Comparison of ENCODE assay signal across 17 cellular contexts in genomic region chr6:168190646-168191443, GRCh38.
DNase-seq lines count a peak whose midpoint lies in the region; ATAC-seq, FAIRE-seq and TF ChIP-seq lines count a peak whose summit lies in the region.
"Had no signal": no experiment of that assay in that cellular context is flagged by ENCODE, and none has a peak within 500 bp of the region (broad histone marks: within the 10 kb centered on the region; RNA-seq: fewer than 3 reads in every experiment).

No MANE protein-coding gene starts in this region.

- H3K36me3 Mint-ChIP-seq in natural killer cell treated with Interleukin-12 subunit alpha and Interleukin-12 subunit beta and Interleukin-15 and Interleukin-18, amount 100 ng/mL, for 72 hours, result no peaks in the 10 kb centered on the region
- no peaks in the 10 kb centered on the region for H3K36me3 Mint-ChIP-seq in natural killer cell
- no peaks in the 10 kb centered on the region for H3K36me3 Mint-ChIP-seq in osteocyte (ENCODE audit: unreplicated experiment)

- H3K23me2 ChIP-seq in H1 (ENCODE audit: low read depth, low read length), result no peaks in the 10 kb centered on the region

- CTCF ChIA-PET in H1 (lab: Charles Lee; ENCODE audit: partially characterized antibody), result no interaction called here

- peak overlapping the region; percentile 76; the same call in 1 of the 2 replicates for H4K8ac ChIP-seq in H1 (ENCODE audit: extremely low read depth, insufficient read depth, low read length)

- H3K27ac Mint-ChIP-seq in natural killer cell treated with Interleukin-12 subunit alpha and Interleukin-12 subunit beta and Interleukin-15 and Interleukin-18, amount 100 ng/mL, for 72 hours, result no peak overlapping the region
- H3K27ac Mint-ChIP-seq in natural killer cell (no peak overlapping the region), osteocyte (ENCODE audit: unreplicated experiment) (no peak overlapping the region)

- no peak overlapping the region for H3K4me2 ChIP-seq in H1 (ENCODE audit: insufficient read depth in 1 of 2, low read depth in 2 of 2, low read length in 2 of 2)

- no peak overlapping the region for H3K18ac ChIP-seq in H1 (ENCODE audit: extremely low read depth, low read length)

- no peak overlapping the region for H4K91ac ChIP-seq in H1 (replicated peaks; ENCODE audit: insufficient read length, low read length)

- no peaks in the 10 kb centered on the region; a peak in 1 of 7 replicates for H3K4me1 ChIP-seq in H1 (replicated peaks in 1 of 4; ENCODE audit: control insufficient read depth in 3 of 4, insufficient read depth in 4 of 4, low read length in 3 of 4)

- H4K5ac ChIP-seq in H1 (ENCODE audit: insufficient read length, low read depth, low read length), result no peak overlapping the region

- H2AK5ac ChIP-seq in H1 (ENCODE audit: low read depth, low read length), result no peak overlapping the region

- H3K9ac ChIP-seq in H1 (replicated peaks in 1 of 4; ENCODE audit: extremely low read depth in 1 of 4, low read depth in 3 of 4, low read length in 3 of 4), result no peak overlapping the region

- no peak overlapping the region for H3K27ac ChIP-seq in H1 (ENCODE audit: low read depth, low read length)

- POLR2A ChIA-PET in H1 (lab: Charles Lee; ENCODE audit: partially characterized antibody), result no interaction called here

- H3K4ac ChIP-seq in H1 (replicated peaks; ENCODE audit: insufficient read length, low read depth, low read length), result no peak overlapping the region

- intact Hi-C loops in natural killer cell (cut with micrococcal nuclease), result no loop called here

- H4K20me1 ChIP-seq in H1 (replicated peaks in 1 of 2; ENCODE audit: control insufficient read depth in 1 of 2, insufficient read depth in 2 of 2, low read length in 2 of 2), result no peaks in the 10 kb centered on the region

- 91% methylated on average over 22 of the region's 22 CpGs; no CpG with 5 or more reads in 1 of the 2 experiments for WGBS in H1 (ENCODE audit: extremely low coverage in 1 of 2, insufficient coverage in 1 of 2, insufficient read length in 1 of 2, insufficient replicate concordance in 2 of 2, low coverage in 1 of 2, low lambda C conversion rate in 2 of 2, missing lambda C conversion rate in 1 of 2), 2 experiments

- H2BK12ac ChIP-seq in H1 (ENCODE audit: low read depth, low read length), result no peak overlapping the region

- no peak for FAIRE-seq in H1 (lab: Jason Lieb, UNC)
- FAIRE-seq: GM19239 had no signal

- peak; percentile 49 for DNase-seq in natural killer cell treated with Interleukin-12 subunit alpha and Interleukin-12 subunit beta and Interleukin-15 and Interleukin-18, amount 100 ng/mL, for 72 hours (ENCODE audit: low spot score)
- DNase-seq in natural killer cell (no peak), H1 (ENCODE audit: low read depth in 1 of 2, low spot score in 2 of 2) (no peak), osteocyte (ENCODE audit: extremely low spot score, unreplicated experiment) (peak; percentile 76), SW 1271 (lab: John Stamatoyannopoulos, UW) (no peak)
- no peak for DNase-seq in stimulated activated CD4-positive, alpha-beta T cell treated with anti-CD3 and anti-CD28 coated beads, Interleukin-15, amount 100 ng/mL, for 24 hours
- DNase-seq: COR-L47, DMS153, EL, KBM-7, NCI-H1417 treated with DMSO at 0.1 percent for 48 hours, NCI-H2029, NCI-H2171, NCI-H446, NCI-H69 had no signal

- H3K4me3 Mint-ChIP-seq in natural killer cell treated with Interleukin-12 subunit alpha and Interleukin-12 subunit beta and Interleukin-15 and Interleukin-18, amount 100 ng/mL, for 72 hours, result no peak overlapping the region
- H3K4me3 Mint-ChIP-seq in natural killer cell (no peak overlapping the region), osteocyte (ENCODE audit: unreplicated experiment) (no peak overlapping the region)

- no peak overlapping the region for H2BK5ac ChIP-seq in H1 (ENCODE audit: low read depth, low read length)

- peaks cover 0 to 14% of the 10 kb centered on the region in 2 donors for H3K27me3 Mint-ChIP-seq in natural killer cell treated with Interleukin-12 subunit alpha and Interleukin-12 subunit beta and Interleukin-15 and Interleukin-18, amount 100 ng/mL, for 72 hours
- H3K27me3 Mint-ChIP-seq in natural killer cell (ENCODE audit: low read depth in 2 of 2) (peaks cover 8 to 15% of the 10 kb centered on the region in 2 donors), osteocyte (ENCODE audit: unreplicated experiment) (peaks cover 23% of the 10 kb centered on the region)

- peaks cover 9 to 15% of the 10 kb centered on the region in 2 experiments; a peak in 2 of 4 replicates for H3K9me3 ChIP-seq in H1 (ENCODE audit: insufficient read depth in 2 of 2, low read depth in 1 of 2, low read length in 1 of 2)

- H2BK20ac ChIP-seq in H1 (ENCODE audit: low read length), result no peak overlapping the region

- no peak overlapping the region for H2BK120ac ChIP-seq in H1 (replicated peaks; ENCODE audit: low read depth, low read length)

- H3K9me3 Mint-ChIP-seq in natural killer cell treated with Interleukin-12 subunit alpha and Interleukin-12 subunit beta and Interleukin-15 and Interleukin-18, amount 100 ng/mL, for 72 hours, result no peaks in the 10 kb centered on the region
- H3K9me3 Mint-ChIP-seq in natural killer cell, result no peaks in the 10 kb centered on the region
- H3K9me3 Mint-ChIP-seq in osteocyte (ENCODE audit: unreplicated experiment), result no peaks in the 10 kb centered on the region

- no peak for TF ChIP-seq RAD21 in H1 (IDR thresholded peaks at IDR 0.05 in 1 of 2, conservative IDR thresholded peaks at IDR 0.05 in 1 of 2; ENCODE audit: low read depth in 2 of 2, low read length in 2 of 2)

- H3K36me3 ChIP-seq in H1 (ENCODE audit: control insufficient read depth in 2 of 4, insufficient read depth in 4 of 4, low read length in 3 of 4), result no peaks in the 10 kb centered on the region

- H2BK15ac ChIP-seq in H1 (ENCODE audit: low read length), result no peak overlapping the region

- TF ChIP-seq POLR2A in H1 (IDR thresholded peaks at IDR 0.05; ENCODE audit: control extremely low read depth in 1 of 2, low read depth in 2 of 2, low read length in 2 of 2), result no peak

- H3K79me2 ChIP-seq in H1 (ENCODE audit: control insufficient read depth in 1 of 2, insufficient read depth in 2 of 2, low read length in 2 of 2), result no peaks in the 10 kb centered on the region

- no peak overlapping the region for H3K14ac ChIP-seq in H1 (ENCODE audit: insufficient read length)

- H2AFZ ChIP-seq in H1 (ENCODE audit: low read length), result no peak overlapping the region

- ATAC-seq in natural killer cell treated with Interleukin-12 subunit alpha and Interleukin-12 subunit beta and Interleukin-15 and Interleukin-18, amount 100 ng/mL, for 72 hours, result no peak
- ATAC-seq in natural killer cell (no peak), GM19397 (IDR thresholded peaks at IDR 0.05; ENCODE audit: unreplicated experiment) (no peak)

- H3K79me1 ChIP-seq in H1 (ENCODE audit: low read depth, low read length), result no peaks in the 10 kb centered on the region

- no peak for TF ChIP-seq EP300 in H1 (IDR thresholded peaks at IDR 0.05; ENCODE audit: borderline replicate concordance in 1 of 2, low read depth in 2 of 2, low read length in 2 of 2)

- no peaks in the 10 kb centered on the region for H3K4me1 Mint-ChIP-seq in natural killer cell treated with Interleukin-12 subunit alpha and Interleukin-12 subunit beta and Interleukin-15 and Interleukin-18, amount 100 ng/mL, for 72 hours (ENCODE audit: low read depth in 2 of 2)
- H3K4me1 Mint-ChIP-seq in natural killer cell (peaks cover 0 to 7% of the 10 kb centered on the region in 2 donors), osteocyte (ENCODE audit: unreplicated experiment) (peaks cover 2% of the 10 kb centered on the region)

- no peak overlapping the region for H3K56ac ChIP-seq in H1 (replicated peaks; ENCODE audit: insufficient read length, low read depth, low read length)

- no peaks in the 10 kb centered on the region for H3K27me3 ChIP-seq in H1 (replicated peaks in 1 of 4; ENCODE audit: control insufficient read depth in 3 of 4, extremely low read depth in 1 of 4, insufficient read depth in 3 of 4, low read length in 3 of 4)

- no peak for TF ChIP-seq CTCF in natural killer cell (IDR thresholded peaks at IDR 0.05)
- TF ChIP-seq CTCF in H1 (IDR thresholded peaks at IDR 0.05; ENCODE audit: control extremely low read depth in 1 of 3, insufficient read depth in 1 of 3, low read depth in 1 of 3, low read length in 3 of 3), result no peak
- TF ChIP-seq CTCF in osteocyte (IDR thresholded peaks at IDR 0.05), result no peak

- H3K4me3 ChIP-seq in H1 (ENCODE audit: extremely low read depth in 1 of 4, insufficient read depth in 2 of 4, low read depth in 3 of 4, low read length in 4 of 4), result no peak overlapping the region

- no peak overlapping the region for H3K23ac ChIP-seq in H1 (ENCODE audit: insufficient read length)

TF ChIP-seq in H1, 55 proteins besides CTCF, POLR2A, EP300 and RAD21 (continues in another document):
- TF ChIP-seq BACH1 (IDR thresholded peaks at IDR 0.05; ENCODE audit: low read length) (no peak), TBP (IDR thresholded peaks at IDR 0.05; ENCODE audit: low read depth, low read length) (no peak), CTBP2 (IDR thresholded peaks at IDR 0.05; ENCODE audit: borderline replicate concordance, insufficient read depth, insufficient read length, low read length) (no peak), RNF2 (IDR thresholded peaks at IDR 0.05; ENCODE audit: borderline replicate concordance, low read depth, low read length, missing control alignments, poor library complexity, severe bottlenecking) (no peak), POU5F1 (IDR thresholded peaks at IDR 0.05; ENCODE audit: low read depth, low read length) (no peak), RFX5 (IDR thresholded peaks at IDR 0.05; ENCODE audit: borderline replicate concordance, low read depth, low read length) (no peak), JUND (IDR thresholded peaks at IDR 0.05; ENCODE audit: low read length) (no peak), CHD2 (IDR thresholded peaks at IDR 0.05; ENCODE audit: low read length) (no peak), HDAC6 (IDR thresholded peaks at IDR 0.05; ENCODE audit: low read depth, low read length) (no peak)

Comparison
In these comparisons a context has a peak if more than half of its experiments do, and no peak if none do; other contexts are left out.
1. DNase-seq: peak in natural killer cell treated with Interleukin-12 subunit alpha and Interleukin-12 subunit beta and Interleukin-15 and Interleukin-18, amount 100 ng/mL, for 72 hours (single experiment) and osteocyte (single experiment); none in natural killer cell (single experiment), H1 (0 of 2), stimulated activated CD4-positive, alpha-beta T cell treated with anti-CD3 and anti-CD28 coated beads, Interleukin-15, amount 100 ng/mL, for 24 hours (single experiment) and SW 1271 (0 of 2).